In the genomic region with DNA sequence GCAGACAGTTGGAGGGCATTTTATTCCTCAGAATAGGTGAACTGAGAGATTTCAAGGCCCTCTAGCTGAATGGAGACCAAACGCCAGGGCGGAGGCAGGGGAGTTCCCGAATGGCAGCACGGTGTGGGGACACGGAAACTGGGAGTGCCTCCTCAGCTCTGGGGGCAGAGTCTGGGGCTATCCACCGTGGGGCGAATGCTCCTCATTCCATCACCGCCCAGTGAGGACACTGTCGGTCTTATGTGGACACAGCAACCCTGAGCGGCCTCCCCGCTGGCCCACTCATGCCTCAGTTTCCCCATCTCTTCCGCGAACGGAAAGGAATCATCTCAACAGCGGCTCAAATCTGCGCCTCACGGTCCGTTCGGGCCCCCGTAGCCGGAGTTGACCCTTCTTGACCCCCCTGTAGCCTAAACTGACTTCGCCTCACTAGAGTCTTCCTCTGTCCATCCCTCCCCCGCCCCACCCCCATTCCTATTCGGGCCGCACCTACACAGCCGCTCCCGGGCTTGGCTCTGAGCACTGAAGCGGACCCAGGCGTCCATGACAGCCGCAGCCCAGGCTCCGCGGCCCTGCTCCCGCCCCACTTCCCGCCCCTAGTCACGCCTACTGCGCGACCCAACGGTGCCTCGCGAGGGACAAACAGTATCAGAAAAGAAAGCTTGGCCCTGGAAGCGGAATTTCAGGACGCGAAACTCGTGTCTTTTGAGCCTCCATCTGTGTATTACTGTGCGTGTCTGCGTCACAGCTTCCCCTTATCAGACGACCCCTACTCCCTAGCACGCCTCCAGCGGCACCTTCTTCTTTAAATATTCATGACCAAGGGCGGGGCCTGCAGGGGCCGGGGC, we compare ENCODE assay signal across 8 cellular contexts. TPM values are rescaled to one million over a fixed set of nuclear protein-coding genes. Genes with fewer than 3 reads are reported as not detected.
DNase-seq lines count a peak whose midpoint lies in the region; ATAC-seq lines count a peak whose summit lies in the region.

PEX11B (minus strand) TSS at position 574 of the 848 bp plus-strand sequence; CDS start at position 545, 29 bp downstream.

- peak; percentile 76 for ATAC-seq in GM21360 (IDR thresholded peaks at IDR 0.05; ENCODE audit: unreplicated experiment)

- H3K9me3 ChIP-seq in CD8-positive, alpha-beta memory T cell (ENCODE audit: low read length): no peaks in the 10 kb centered on the region

- CTCF ChIA-PET in CD8-positive, alpha-beta memory T cell (lab: Charles Lee): interaction anchor here (1.1 to 2.1 kb wide), 6 partner anchors 9 to 119 kb away, joined by 3 to 9 read pairs (median 4); partner anchors contain the start of genes ANKRD34A, NUDT17, POLR3GL and RBM8A

- peak within 1 kb of the TSS; percentile 90 to 100 (median 97) for H3K4me3 Mint-ChIP-seq in CD8-positive, alpha-beta memory T cell

- H3K4me1 Mint-ChIP-seq in CD8-positive, alpha-beta memory T cell: peaks cover 52 to 66% (median 60%) of the 10 kb centered on the region in 3 donors

- DNase-seq in CD8-positive, alpha-beta memory T cell: peak; percentile 85 to 94 (median 89)
- DNase-seq in HT-29 (ENCODE audit: low spot score) (peak; percentile 91), medulla oblongata (ENCODE audit: extremely low spot score) (peak; percentile 93)
- peak; percentile 82 for DNase-seq in NK-92 treated with Interleukin-12 subunit alpha and Interleukin-12 subunit beta, amount 100 ng/mL, for 24 hours (lab: John Stamatoyannopoulos, UW)
- DNase-seq in activated CD8-positive, alpha-beta memory T cell treated with anti-CD3 and anti-CD28 coated beads for 1 hour (ENCODE audit: extremely low read depth in 1 of 2, low read depth in 1 of 2): peak; percentile 73 to 84
- DNase-seq in effector CD8-positive, alpha-beta T cell (lab: John Stamatoyannopoulos, UW): peak; percentile 97
- peak; percentile 86 for DNase-seq in stimulated activated CD8-positive, alpha-beta memory T cell treated with anti-CD3 and anti-CD28 coated beads, Interleukin-12 subunit alpha, Interleukin-12 subunit beta, amount 100 ng/mL, for 1 hour (ENCODE audit: low read depth)

- POLR2A ChIA-PET in CD8-positive, alpha-beta memory T cell (lab: Charles Lee): interaction anchor here (1.1 to 2.5 kb wide), 11 partner anchors 9 to 119 kb away, joined by 3 to 45 read pairs (median 8); partner anchors contain the start of genes ANKRD34A, LIX1L, PIAS3 and POLR3GL

- H3K27me3 Mint-ChIP-seq in CD8-positive, alpha-beta memory T cell: no peaks in the 10 kb centered on the region

- H3K27ac Mint-ChIP-seq in CD8-positive, alpha-beta memory T cell: peak within 1 kb of the TSS; percentile 83 to 98 (median 96)

- peaks cover 21% of the 10 kb centered on the region for H3K4me1 ChIP-seq in CD8-positive, alpha-beta memory T cell (ENCODE audit: insufficient read depth, low read length)

- no peaks in the 10 kb centered on the region for H3K27me3 ChIP-seq in CD8-positive, alpha-beta memory T cell (ENCODE audit: insufficient read depth, low read length, poor library complexity, severe bottlenecking)

- peak within 1 kb of the TSS; percentile 85 for H3K4me3 ChIP-seq in CD8-positive, alpha-beta memory T cell (ENCODE audit: low read length)

- peak within 1 kb of the TSS; percentile 68 for H3K27ac ChIP-seq in CD8-positive, alpha-beta memory T cell (ENCODE audit: low read depth, low read length)

- H3K36me3 Mint-ChIP-seq in CD8-positive, alpha-beta memory T cell: peaks cover 0 to 58% (median 10%) of the 10 kb centered on the region in 3 donors

- H3K36me3 ChIP-seq in CD8-positive, alpha-beta memory T cell (ENCODE audit: insufficient read depth, low read length): peaks cover 6% of the 10 kb centered on the region

- H3K9me3 Mint-ChIP-seq in CD8-positive, alpha-beta memory T cell: no peaks in the 10 kb centered on the region

RNA-seq across cellular contexts. Expression of gene PEX11B, which starts in this region (rescaled TPM):
- total RNA-seq in CD8-positive, alpha-beta memory T cell: 10 to 100 TPM; 42.0 to 43.1 TPM
- 46.9 TPM for polyA plus RNA-seq in CD8-positive, alpha-beta memory T cell
- 10.5 and 11.1 TPM in 2 replicates for total RNA-seq in HT-29 (2014; rRNA removed; shearing (Covaris generic))

Comparison
In these comparisons a context has a peak if more than half of its experiments do, and no peak if none do; other contexts are left out.
1. Peak in every context shown above with its lines: DNase-seq, ATAC-seq, H3K4me3 ChIP-seq and H3K27ac ChIP-seq.